In genomic region chr9:91902465-91903125, GRCh38 we compare ENCODE assay signal across 21 cellular contexts. TPM values are rescaled to one million over a fixed set of nuclear protein-coding genes. Genes with fewer than 3 reads are reported as not detected.
DNase-seq lines count a peak whose midpoint lies in the region; ATAC-seq and TF ChIP-seq lines count a peak whose summit lies in the region.
"Had no signal": no experiment of that assay in that cellular context is flagged by ENCODE, and none has a peak within 500 bp of the region (broad histone marks: within the 10 kb centered on the region; RNA-seq: fewer than 3 reads in every experiment).

No MANE protein-coding gene starts in this region.

- 39 to 54% methylated on average over 7 to 11 of the region's 11 CpGs for WGBS in esophagus squamous epithelium, 2 donors

- H3K27ac Mint-ChIP-seq in osteocyte (ENCODE audit: unreplicated experiment) = peak overlapping the region; percentile 84
- H3K27ac Mint-ChIP-seq: activated naive CD8-positive, alpha-beta T cell; activated T-cell treated with anti-CD3 and anti-CD28 coated beads, Interleukin-2, amount 50 U/mL, for 72 hours; dendritic cell treated with granulocyte-macrophage colony-stimulating factor and Interleukin-4, amounts not matched to agents 40 ng/mL and 50 ng/mL, for 4 days; stimulated activated memory B cell treated with anti-CD40 and anti-IgM and Interleukin-4, amounts not matched to agents 10 μg/mL and 1 μg/mL and 100 μg/mL, for 72 hours had no signal

- BruUV-seq in A673 (replicated peaks; lab: Mats Ljungman, UMichigan) = no TSS peak

- no peaks in the 10 kb centered on the region for H3K27me3 Mint-ChIP-seq in osteocyte (ENCODE audit: unreplicated experiment)

- no peak for TF ChIP-seq POLR2A in esophagus squamous epithelium (IDR thresholded peaks at IDR 0.05)

- DNase-seq in A673 (ENCODE audit: low spot score) = no peak
- DNase-seq in NCI-H526 (lab: John Stamatoyannopoulos, UW) = peak; percentile 67 to 71
- DNase-seq in esophagus squamous epithelium (lab: John Stamatoyannopoulos, UW) = no peak
- DNase-seq in osteocyte (ENCODE audit: extremely low spot score, unreplicated experiment) = no peak
- no peak for DNase-seq in glomerular visceral epithelial cell (ENCODE audit: extremely low spot score)
- DNase-seq in cerebellar nuclear complex (lab: John Stamatoyannopoulos, UW) = no peak
- DNase-seq in SKM-1 treated with dmso at 0.1 percent for 144 hours (lab: John Stamatoyannopoulos, UW; ENCODE audit: unreplicated experiment) = no peak
- DNase-seq: activated T-cell treated with anti-CD3 and anti-CD28 coated beads, Interleukin-2, amount 50 U/mL, for 72 hours; immature natural killer cell; lower lobe of right lung; NCI-H82; stimulated activated CD4-positive, alpha-beta T cell treated with anti-CD3 and anti-CD28 coated beads, Interleukin-15, amount 100 ng/mL, for 24 hours; tibial artery had no signal

- H3K4me3 Mint-ChIP-seq in osteocyte (ENCODE audit: unreplicated experiment) = no peak overlapping the region
- H3K4me3 Mint-ChIP-seq: activated naive CD8-positive, alpha-beta T cell; activated T-cell treated with anti-CD3 and anti-CD28 coated beads, Interleukin-2, amount 50 U/mL, for 72 hours; immature natural killer cell; stimulated activated memory B cell treated with anti-CD40 and anti-IgM and Interleukin-4, amounts not matched to agents 10 μg/mL and 1 μg/mL and 100 μg/mL, for 72 hours had no signal

- no peak for TF ChIP-seq CTCF in A673 (conservative IDR thresholded peaks at IDR 0.05; ENCODE audit: low read depth, low read length)
- no peak for TF ChIP-seq CTCF in esophagus squamous epithelium (IDR thresholded peaks at IDR 0.05)
- TF ChIP-seq CTCF in osteocyte (IDR thresholded peaks at IDR 0.05) = no peak

- peaks cover 71% of the 10 kb centered on the region for H3K4me1 Mint-ChIP-seq in osteocyte (ENCODE audit: unreplicated experiment)

- H3K4me3 ChIP-seq in A673 (ENCODE audit: low read depth, low read length, poor library complexity, severe bottlenecking) (no peak overlapping the region), esophagus squamous epithelium (no peak overlapping the region)
- H3K4me3 ChIP-seq: HAP-1, lower lobe of right lung, SJSA1, tibial artery had no signal

- H3K9me3 Mint-ChIP-seq in osteocyte (ENCODE audit: unreplicated experiment) = no peaks in the 10 kb centered on the region
- H3K9me3 Mint-ChIP-seq: activated T-cell treated with anti-CD3 and anti-CD28 coated beads, Interleukin-2, amount 50 U/mL, for 72 hours; dendritic cell treated with granulocyte-macrophage colony-stimulating factor and Interleukin-4, amounts not matched to agents 40 ng/mL and 50 ng/mL, for 4 days; immature natural killer cell; stimulated activated memory B cell treated with anti-CD40 and anti-IgM and Interleukin-4, amounts not matched to agents 10 μg/mL and 1 μg/mL and 100 μg/mL, for 72 hours had no signal

- CTCF ChIA-PET in A673 (lab: Charles Lee) = no interaction called here

- no peaks in the 10 kb centered on the region for H3K36me3 ChIP-seq in A673 (ENCODE audit: insufficient read depth, low read length, poor library complexity, severe bottlenecking)
- H3K36me3 ChIP-seq in esophagus squamous epithelium = no peaks in the 10 kb centered on the region
- H3K36me3 ChIP-seq: HAP-1, lower lobe of right lung, SJSA1, tibial artery had no signal

- no peak for ATAC-seq in GM19023 (IDR thresholded peaks at IDR 0.05; ENCODE audit: unreplicated experiment)
- ATAC-seq: activated CD4-positive, CD25-positive, alpha-beta regulatory T cell treated with anti-CD3 and anti-CD28 coated beads, Interleukin-2, amount 50 U/mL, for 24 hours; activated T-cell treated with anti-CD3 and anti-CD28 coated beads, Interleukin-2, amount 50 U/mL, for 72 hours; Panc1; stimulated activated memory B cell treated with anti-CD40 and anti-IgM and Interleukin-4, amounts not matched to agents 10 μg/mL and 1 μg/mL and 100 μg/mL, for 72 hours had no signal

- POLR2A ChIA-PET in A673 (lab: Charles Lee; ENCODE audit: low non-redundant PET) = no interaction called here

- H3K36me3 Mint-ChIP-seq in osteocyte (ENCODE audit: unreplicated experiment) = no peaks in the 10 kb centered on the region
- H3K36me3 Mint-ChIP-seq: activated naive CD8-positive, alpha-beta T cell; immature natural killer cell; stimulated activated memory B cell treated with anti-CD40 and anti-IgM and Interleukin-4, amounts not matched to agents 10 μg/mL and 1 μg/mL and 100 μg/mL, for 72 hours had no signal

- peaks cover 96% of the 10 kb centered on the region for H3K4me1 ChIP-seq in A673 (ENCODE audit: insufficient read depth, low read length, poor library complexity, severe bottlenecking)
- H3K4me1 ChIP-seq in esophagus squamous epithelium = peaks cover 13 to 64% (median 34%) of the 10 kb centered on the region in 3 donors
- H3K4me1 ChIP-seq: SJSA1 had no signal

- intact Hi-C loops in A673 (cut with micrococcal nuclease; ENCODE audit: unreplicated experiment) (no loop called here), esophagus squamous epithelium (cut with DNase I) (no loop called here)

- H3K9me3 ChIP-seq in A673 (ENCODE audit: low read depth, low read length, poor library complexity, severe bottlenecking) (no peaks in the 10 kb centered on the region), esophagus squamous epithelium (no peaks in the 10 kb centered on the region)
- H3K9me3 ChIP-seq: HAP-1, lower lobe of right lung, SJSA1, tibial artery had no signal

- H3K27me3 ChIP-seq in A673 (replicated peaks; ENCODE audit: insufficient read depth, low read depth, low read length, poor library complexity) (no peaks in the 10 kb centered on the region), esophagus squamous epithelium (peaks cover 0 to 24% (median 0%) of the 10 kb centered on the region in 4 donors)
- H3K27me3 ChIP-seq: SJSA1 had no signal

- H3K27ac ChIP-seq in A673 (ENCODE audit: low read depth, low read length, poor library complexity, severe bottlenecking) (peak overlapping the region; percentile 59), esophagus squamous epithelium (peak overlapping the region in 3 of 4 donors; percentile 3 to 62 (median 56))
- H3K27ac ChIP-seq: lower lobe of right lung, SJSA1, tibial artery had no signal

RNA-seq across cellular contexts. Expression of gene ROR2, which starts 47.4 kb away (rescaled TPM):
- total RNA-seq in A673 (2021) = 12.3 and 17.8 TPM in 2 replicates
- total RNA-seq in esophagus squamous epithelium = 10 to 100 TPM in 1 of 4 donors, 1 to 10 TPM in 2, under 1 TPM in 1; 0.68 to 12.6 (median 3.7) TPM
- 43.0 and 48.2 TPM in 2 replicates for total RNA-seq in osteocyte

Comparison
In these comparisons a context has a peak if more than half of its experiments do, and no peak if none do; other contexts are left out.
1. DNase-seq: peak in NCI-H526 (2 of 2); none in A673 (single experiment), esophagus squamous epithelium (single experiment), osteocyte (single experiment), glomerular visceral epithelial cell (single experiment), cerebellar nuclear complex (0 of 2) and SKM-1 treated with dmso at 0.1 percent for 144 hours (single experiment).